ENCODE assay signal across 29 cellular contexts in genomic region chr2:603427-603826, GRCh38.
"Had no signal": no experiment of that assay in that cellular context is flagged by ENCODE, and none has a peak within 500 bp of the region (broad histone marks: within the 10 kb centered on the region; RNA-seq: fewer than 3 reads in every experiment).

No MANE protein-coding gene starts in this region.

- H3K9me3 Mint-ChIP-seq: activated naive CD4-positive, alpha-beta T cell treated with anti-CD3 and anti-CD28 coated beads, Interleukin-2, amount 50 U/mL, for 24 hours; activated naive CD8-positive, alpha-beta T cell treated with anti-CD3 and anti-CD28 coated beads, Interleukin-2, amount 50 U/mL, for 24 hours; activated T-cell treated with anti-CD3 and anti-CD28 coated beads, Interleukin-2, amount 50 U/mL, for 24 hours; nephron progenitor cell had no signal

- H3K9me3 ChIP-seq: gastrocnemius medialis, left lung, neutrophil, ovary, sigmoid colon, stomach, tibial artery, upper lobe of right lung had no signal

- H3K36me3 Mint-ChIP-seq: activated CD4-positive, alpha-beta memory T cell treated with anti-CD3 and anti-CD28 coated beads for 36 hours; activated naive CD4-positive, alpha-beta T cell treated with anti-CD3 and anti-CD28 coated beads, Interleukin-2, amount 50 U/mL, for 24 hours; naive B cell; stimulated activated naive B cell treated with anti-CD40 and anti-IgM and Interleukin-4, amounts not matched to agents 10 μg/mL and 1 μg/mL and 100 μg/mL, for 72 hours had no signal

- H3K4me1 Mint-ChIP-seq: activated naive CD4-positive, alpha-beta T cell treated with anti-CD3 and anti-CD28 coated beads, Interleukin-2, amount 50 U/mL, for 24 hours; stimulated activated naive B cell treated with anti-CD40 and anti-IgM and Interleukin-4, amounts not matched to agents 10 μg/mL and 1 μg/mL and 100 μg/mL, for 72 hours had no signal

- H3K27me3 Mint-ChIP-seq: activated naive CD4-positive, alpha-beta T cell treated with anti-CD3 and anti-CD28 coated beads, Interleukin-2, amount 50 U/mL, for 24 hours; activated naive CD8-positive, alpha-beta T cell treated with anti-CD3 and anti-CD28 coated beads, Interleukin-2, amount 50 U/mL, for 24 hours had no signal

- H3K36me3 ChIP-seq: gastrocnemius medialis, left lung, neutrophil, ovary, sigmoid colon, stomach, tibial artery, upper lobe of right lung had no signal

- H3K4me3 Mint-ChIP-seq: activated CD4-positive, alpha-beta memory T cell treated with anti-CD3 and anti-CD28 coated beads for 36 hours; activated naive CD4-positive, alpha-beta T cell treated with anti-CD3 and anti-CD28 coated beads, Interleukin-2, amount 50 U/mL, for 24 hours; activated naive CD8-positive, alpha-beta T cell treated with anti-CD3 and anti-CD28 coated beads, Interleukin-2, amount 50 U/mL, for 24 hours; activated T-cell treated with anti-CD3 and anti-CD28 coated beads, Interleukin-2, amount 50 U/mL, for 24 hours; naive B cell; nephron progenitor cell; stimulated activated naive B cell treated with anti-CD40 and anti-IgM and Interleukin-4, amounts not matched to agents 10 μg/mL and 1 μg/mL and 100 μg/mL, for 72 hours had no signal

- DNase-seq: activated CD4-positive, alpha-beta T cell treated with anti-CD3 and anti-CD28 coated beads for 4 hours; activated CD8-positive, alpha-beta memory T cell treated with anti-CD3 and anti-CD28 coated beads, Interleukin-2, amount 50 U/mL, for 48 hours; activated gamma-delta T cell treated with Interleukin-2 at 50 U/mL for 16 hours; activated naive CD8-positive, alpha-beta T cell treated with anti-CD3 and anti-CD28 coated beads, Interleukin-2, amount 50 U/mL, for 24 hours; activated T-cell treated with anti-CD3 and anti-CD28 coated beads, Interleukin-2, amount 50 U/mL, for 24 hours; effector memory CD4-positive, alpha-beta T cell; erythroblast; gastrocnemius medialis; glutamatergic neuron; left lung; naive B cell; nephron progenitor cell; ovary; sigmoid colon; stimulated activated CD4-positive, alpha-beta T cell treated with anti-CD3 and anti-CD28 coated beads, Interleukin-1b, Interleukin-23, amount 100 ng/mL, for 48 hours; stimulated activated CD4-positive, alpha-beta T cell treated with anti-CD3 and anti-CD28 coated beads, Interleukin-4, amount 100 ng/mL, for 4 hours; stimulated activated naive B cell treated with anti-CD40 and anti-IgM and Interleukin-4, amounts not matched to agents 10 μg/mL and 1 μg/mL and 100 μg/mL, for 72 hours; T-helper 9 cell; tibial artery; upper lobe of right lung had no signal

- H3K27me3 ChIP-seq: gastrocnemius medialis, left lung, neutrophil, ovary, sigmoid colon, upper lobe of right lung had no signal

- H3K4me3 ChIP-seq: dorsolateral prefrontal cortex, gastrocnemius medialis, left lung, lung, ovary, sigmoid colon, smooth muscle cell, stomach, tibial artery, upper lobe of right lung had no signal

- ATAC-seq: gastrocnemius medialis; left lung; stimulated activated naive B cell treated with anti-CD40 and anti-IgM and Interleukin-4, amounts not matched to agents 10 μg/mL and 1 μg/mL and 100 μg/mL, for 72 hours; upper lobe of right lung had no signal

- H3K27ac ChIP-seq: gastrocnemius medialis, left lung, neutrophil, ovary, sigmoid colon, stomach, tibial artery, upper lobe of right lung, VCaP had no signal

- H3K4me1 ChIP-seq: gastrocnemius medialis, left lung, sigmoid colon, stomach, tibial artery, upper lobe of right lung had no signal

- H3K27ac Mint-ChIP-seq: activated CD4-positive, alpha-beta memory T cell treated with anti-CD3 and anti-CD28 coated beads for 36 hours; activated naive CD8-positive, alpha-beta T cell treated with anti-CD3 and anti-CD28 coated beads, Interleukin-2, amount 50 U/mL, for 24 hours; activated T-cell treated with anti-CD3 and anti-CD28 coated beads, Interleukin-2, amount 50 U/mL, for 24 hours; progenitor cell of endocrine pancreas; stimulated activated naive B cell treated with anti-CD40 and anti-IgM and Interleukin-4, amounts not matched to agents 10 μg/mL and 1 μg/mL and 100 μg/mL, for 72 hours had no signal

- H3K4me2 ChIP-seq: smooth muscle cell had no signal
